18 cellular contexts compared by ENCODE assay signal in genomic region chr6:23175391-23175790, GRCh38.
A peak's percentile ranks its signal among the peaks of the same experiment; 100 is the strongest.
DNase-seq lines count a peak whose midpoint lies in the region; ATAC-seq, FAIRE-seq and TF ChIP-seq lines count a peak whose summit lies in the region.
"Had no signal": no experiment of that assay in that cellular context is flagged by ENCODE, and none has a peak within 500 bp of the region (broad histone marks: within the 10 kb centered on the region; RNA-seq: fewer than 3 reads in every experiment).

No MANE protein-coding gene starts in this region.

- ATAC-seq in activated T-cell treated with anti-CD3 and anti-CD28 coated beads, Interleukin-2, amount 50 U/mL, for 72 hours (replicated peaks in 1 of 2): peak; percentile 19 to 25
- no peak for ATAC-seq in pancreas

- peaks cover 20% of the 10 kb centered on the region for H3K4me1 Mint-ChIP-seq in activated T-cell treated with anti-CD3 and anti-CD28 coated beads, Interleukin-2, amount 50 U/mL, for 72 hours (ENCODE audit: low read depth)

- no peak overlapping the region for H3K4me3 Mint-ChIP-seq in activated T-cell treated with anti-CD3 and anti-CD28 coated beads, Interleukin-2, amount 50 U/mL, for 72 hours
- H3K4me3 Mint-ChIP-seq: neural progenitor cell; T-helper 2 cell treated with Interferon-gamma antibody and Interleukin-4, amounts not matched to agents 5 μg/mL and 100 μg/mL, for 36 hours had no signal

- no peak for DNase-seq in activated T-cell treated with anti-CD3 and anti-CD28 coated beads, Interleukin-2, amount 50 U/mL, for 72 hours
- DNase-seq in activated T-cell treated with anti-CD3 and anti-CD28 coated beads, Interleukin-2, amount 50 U/mL, for 48 hours: no peak
- DNase-seq in SJSA1 (ENCODE audit: low read depth in 1 of 2, low spot score in 2 of 2) (no peak), fibroblast of peridontal ligament (ENCODE audit: extremely low read depth) (peak; percentile 80), stromal cell of bone marrow (ENCODE audit: low read depth) (peak; percentile 8), pancreas (no peak), globus pallidus (ENCODE audit: low spot score) (no peak)
- DNase-seq in stimulated activated CD8-positive, alpha-beta memory T cell treated with anti-CD3 and anti-CD28 coated beads, Interleukin-4, amount 100 ng/mL, for 48 hours: no peak
- DNase-seq: Caco-2, esophagus squamous epithelium, NCI-H1694 treated with DMSO at 0.1 percent for 48 hours, NCI-H446 treated with DMSO at 0.1 percent for 48 hours had no signal

- H3K4me1 ChIP-seq in SJSA1 (replicated peaks) (peaks cover 22% of the 10 kb centered on the region), pancreas (no peaks in the 10 kb centered on the region)
- H3K4me1 ChIP-seq: Caco-2, esophagus squamous epithelium had no signal

- no peak for TF ChIP-seq CTCF in pancreas (IDR thresholded peaks at IDR 0.05)

- H3K4me3 ChIP-seq in SJSA1 (no peak overlapping the region), pancreas (no peak overlapping the region)
- H3K4me3 ChIP-seq: esophagus squamous epithelium, MG63, neural progenitor cell had no signal

- peak overlapping the region; percentile 19 for H3K27ac Mint-ChIP-seq in activated T-cell treated with anti-CD3 and anti-CD28 coated beads, Interleukin-2, amount 50 U/mL, for 72 hours
- H3K27ac Mint-ChIP-seq: neural progenitor cell; T-helper 2 cell treated with Interferon-gamma antibody and Interleukin-4, amounts not matched to agents 5 μg/mL and 100 μg/mL, for 36 hours had no signal

- H3K27me3 ChIP-seq in SJSA1 (replicated peaks) (no peaks in the 10 kb centered on the region), pancreas (no peaks in the 10 kb centered on the region)
- H3K27me3 ChIP-seq: esophagus squamous epithelium, MG63, neural progenitor cell had no signal

- FAIRE-seq in pancreas (lab: Jason Lieb, UNC): no peak
- FAIRE-seq: G401.6, GM12892, urothelium cell line had no signal

- peaks cover 5% of the 10 kb centered on the region for H3K27me3 Mint-ChIP-seq in activated T-cell treated with anti-CD3 and anti-CD28 coated beads, Interleukin-2, amount 50 U/mL, for 72 hours (ENCODE audit: low read depth)

- H3K27ac ChIP-seq in SJSA1 (peak overlapping the region; percentile 91), pancreas (no peak overlapping the region)
- H3K27ac ChIP-seq: esophagus squamous epithelium, neural progenitor cell had no signal

- H3K9me3 Mint-ChIP-seq in activated T-cell treated with anti-CD3 and anti-CD28 coated beads, Interleukin-2, amount 50 U/mL, for 72 hours: peaks cover 3% of the 10 kb centered on the region in 2 donors
- H3K9me3 Mint-ChIP-seq: T-helper 2 cell treated with Interferon-gamma antibody and Interleukin-4, amounts not matched to agents 5 μg/mL and 100 μg/mL, for 36 hours had no signal

- WGBS in pancreas, 2 donors: 32 to 47% methylated on average over 2 of the region's 2 CpGs

- H3K9me3 ChIP-seq in SJSA1 (replicated peaks) (no peaks in the 10 kb centered on the region), pancreas (no peaks in the 10 kb centered on the region)
- H3K9me3 ChIP-seq: Caco-2, esophagus squamous epithelium, MG63 had no signal

- no peaks in the 10 kb centered on the region for H3K36me3 Mint-ChIP-seq in activated T-cell treated with anti-CD3 and anti-CD28 coated beads, Interleukin-2, amount 50 U/mL, for 72 hours (ENCODE audit: insufficient read depth in 2 of 2)

- intact Hi-C loops in pancreas (cut with DNase I): no loop called here

- H3K36me3 ChIP-seq in SJSA1: no peaks in the 10 kb centered on the region
- no peaks in the 10 kb centered on the region for H3K36me3 ChIP-seq in pancreas
- H3K36me3 ChIP-seq: esophagus squamous epithelium, MG63, neural progenitor cell had no signal

Comparison
In these comparisons a context has a peak if more than half of its experiments do, and no peak if none do; other contexts are left out.
1. ATAC-seq: peak in activated T-cell treated with anti-CD3 and anti-CD28 coated beads, Interleukin-2, amount 50 U/mL, for 72 hours (2 of 2); none in pancreas (0 of 4).
2. DNase-seq: peak in fibroblast of peridontal ligament (single experiment) and stromal cell of bone marrow (single experiment); none in activated T-cell treated with anti-CD3 and anti-CD28 coated beads, Interleukin-2, amount 50 U/mL, for 72 hours (0 of 2), activated T-cell treated with anti-CD3 and anti-CD28 coated beads, Interleukin-2, amount 50 U/mL, for 48 hours (0 of 2), SJSA1 (0 of 2), pancreas (0 of 6), globus pallidus (single experiment) and stimulated activated CD8-positive, alpha-beta memory T cell treated with anti-CD3 and anti-CD28 coated beads, Interleukin-4, amount 100 ng/mL, for 48 hours (single experiment).